Comparison of ENCODE assay signal across 8 cellular contexts in the genomic region with DNA sequence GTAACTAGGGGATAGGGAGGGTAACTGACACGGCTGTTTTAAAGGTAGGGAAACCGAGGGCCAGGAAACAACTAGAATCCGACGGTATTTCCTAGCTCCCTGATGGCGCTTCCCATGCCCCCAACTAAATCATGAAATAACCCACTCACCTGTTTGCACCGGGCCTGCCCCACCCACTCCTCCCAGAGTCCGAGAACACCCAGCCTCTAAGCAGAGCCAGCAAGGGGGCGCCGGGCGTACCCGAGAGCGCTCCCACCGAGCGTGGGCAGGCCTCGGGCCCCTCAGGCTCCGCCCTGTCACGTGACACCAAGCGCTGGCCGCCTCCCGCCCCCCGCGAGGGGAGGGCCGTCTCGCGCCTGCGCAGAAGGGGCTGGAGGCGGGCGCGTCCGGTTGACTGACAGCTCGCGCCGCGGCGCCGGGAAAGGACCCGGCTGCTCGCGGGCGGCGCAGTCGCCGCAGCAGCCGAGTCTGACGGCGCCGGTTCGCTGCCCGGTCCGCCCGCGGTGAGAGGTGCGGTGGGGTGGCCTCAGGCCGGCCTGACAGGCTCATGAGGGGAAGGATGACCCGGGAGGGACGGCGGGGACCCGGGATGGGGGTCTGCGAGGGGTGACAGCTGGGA. TPM values are rescaled to one million over a fixed set of nuclear protein-coding genes. Genes with fewer than 3 reads are reported as not detected.
A peak's percentile ranks its signal among the peaks of the same experiment; 100 is the strongest.
DNase-seq lines count a peak whose midpoint lies in the region; ATAC-seq and TF ChIP-seq lines count a peak whose summit lies in the region.

KIAA0513 (plus strand) TSS at position 447 of the 619 bp plus-strand sequence. CDS start 39,277 bp downstream, outside the sequence.

- peak within 1 kb of the TSS; percentile 93 for H3K27ac Mint-ChIP-seq in T-helper 17 cell

- peak within 1 kb of the TSS; percentile 81 for H3K4me3 ChIP-seq in right cardiac atrium (ENCODE audit: low read length)
- peak within 1 kb of the TSS; percentile 90 for H3K4me3 ChIP-seq in rectal smooth muscle tissue (ENCODE audit: low read length)
- H3K4me3 ChIP-seq in uterus = peak within 1 kb of the TSS; percentile 37 to 85

- WGBS in right cardiac atrium = under 1% methylated on average over 59 of the region's 59 CpGs

- H3K4me1 ChIP-seq in right cardiac atrium (ENCODE audit: control insufficient read depth, insufficient read depth, low read length) (peaks cover 2% of the 10 kb centered on the region), rectal smooth muscle tissue (ENCODE audit: control insufficient read depth, insufficient read depth, low read length) (peaks cover 21% of the 10 kb centered on the region), uterus (peaks cover 0 to 8% of the 10 kb centered on the region in 2 donors)

- H3K4me1 Mint-ChIP-seq in T-helper 17 cell = peaks cover 24% of the 10 kb centered on the region

- H3K36me3 Mint-ChIP-seq in T-helper 17 cell (ENCODE audit: low read depth) = peaks cover 3% of the 10 kb centered on the region

- H3K27me3 ChIP-seq in right cardiac atrium (ENCODE audit: control insufficient read depth, insufficient read depth) (no peaks in the 10 kb centered on the region), rectal smooth muscle tissue (ENCODE audit: control insufficient read depth, insufficient read depth, low read length) (no peaks in the 10 kb centered on the region), uterus (no peaks in the 10 kb centered on the region)

- no peaks in the 10 kb centered on the region for H3K27me3 Mint-ChIP-seq in T-helper 17 cell

- DNase-seq in GM13976 (ENCODE audit: low spot score) (peak; percentile 99), NCI-H146 (lab: John Stamatoyannopoulos, UW) (peak; percentile 88), T-helper 17 cell (peak; percentile 97 to 99 (median 99)), anterior cingulate cortex (lab: John Stamatoyannopoulos, UW) (peak; percentile 44 to 97 (median 90)), right cardiac atrium (peak; percentile 95 to 98 (median 97)), uterus (peak; percentile 91 to 94)

- no peaks in the 10 kb centered on the region for H3K36me3 ChIP-seq in rectal smooth muscle tissue (ENCODE audit: control insufficient read depth, insufficient read depth, low read length)
- no peaks in the 10 kb centered on the region for H3K36me3 ChIP-seq in uterus

- H3K9me3 ChIP-seq in T-helper 17 cell (ENCODE audit: control insufficient read depth, low read length, poor library complexity, severe bottlenecking) (no peaks in the 10 kb centered on the region), right cardiac atrium (ENCODE audit: control insufficient read depth, low read length) (no peaks in the 10 kb centered on the region), uterus (no peaks in the 10 kb centered on the region)

- ATAC-seq in HG02840 (IDR thresholded peaks at IDR 0.05; ENCODE audit: low FRiP score, unreplicated experiment) = peak; percentile 79
- ATAC-seq in T-helper 17 cell = peak; percentile 70
- ATAC-seq in right cardiac atrium = peak; percentile 84 to 93

- peak within 1 kb of the TSS; percentile 54 for H3K27ac ChIP-seq in right cardiac atrium (ENCODE audit: low read length)
- peak within 1 kb of the TSS; percentile 90 for H3K27ac ChIP-seq in rectal smooth muscle tissue (ENCODE audit: low read depth, low read length)
- peak within 1 kb of the TSS; percentile 86 for H3K27ac ChIP-seq in uterus

- H3K9ac ChIP-seq in rectal smooth muscle tissue (ENCODE audit: low read length) = peak within 1 kb of the TSS; percentile 94

- TF ChIP-seq POLR2A in uterus (IDR thresholded peaks at IDR 0.05) = peak; percentile 98

- H3K4me3 Mint-ChIP-seq in T-helper 17 cell = peak within 1 kb of the TSS; percentile 96

- in situ Hi-C loops in GM13976 (cut with MboI; ENCODE audit: low sequenced_read_pairs, unreplicated experiment) = no loop called here

- intact Hi-C loops in right cardiac atrium (cut with DNase I) (no loop called here), uterus (cut with DNase I; ENCODE audit: low total_unique reads) (no loop called here)

- TF ChIP-seq CTCF in GM13976 (IDR thresholded peaks at IDR 0.05; ENCODE audit: borderline replicate concordance, control extremely low read depth, extremely low read depth, insufficient read depth, missing control alignments) = peak; percentile 31
- peak; percentile 24 to 54 (median 36) for TF ChIP-seq CTCF in uterus (IDR thresholded peaks at IDR 0.05)

RNA-seq across cellular contexts. Expression of gene KIAA0513, which starts in this region (rescaled TPM):
- total RNA-seq in T-helper 17 cell = 10 to 100 TPM in 1 of 2 donors, 1 to 10 TPM in 1; 8.1 to 35.0 TPM
- 10 to 100 TPM; 10.9 to 13.5 (median 12.6) TPM for total RNA-seq in right cardiac atrium
- polyA plus RNA-seq in right cardiac atrium = 6.7 TPM
- total RNA-seq in uterus = 10 to 100 TPM in 1 of 4 donors, 1 to 10 TPM in 3; 4.7 to 17.3 (median 9.4) TPM

Comparison
In these comparisons a context has a peak if more than half of its experiments do, and no peak if none do; other contexts are left out.
1. Peak in every context shown above with its lines: DNase-seq, ATAC-seq, H3K4me3 ChIP-seq and H3K27ac ChIP-seq.